1 cellular context compared by ENCODE assay signal in genomic region chr22:39962071-39962470, GRCh38.
TF ChIP-seq lines count a peak whose summit lies in the region.

No MANE protein-coding gene starts in this region.

TF ChIP-seq in IMR-90, 13 proteins besides CTCF, POLR2A, EP300 and RAD21:
- TF ChIP-seq FOS (IDR thresholded peaks at IDR 0.05; ENCODE audit: low read depth, low read length) (no peak), SMC3 (IDR thresholded peaks at IDR 0.05; ENCODE audit: low read depth, low read length) (no peak), MXI1 (IDR thresholded peaks at IDR 0.05; ENCODE audit: borderline replicate concordance, low read depth, low read length) (no peak), CHD1 (IDR thresholded peaks at IDR 0.05; ENCODE audit: low read depth, low read length) (no peak), ELK1 (IDR thresholded peaks at IDR 0.05; ENCODE audit: borderline replicate concordance, low read depth, low read length) (no peak)
TF ChIP-seq in IMR-90: peak in this region for 0.
